In genomic region chr12:56198836-56199235, GRCh38 we compare ENCODE assay signal across 36 cellular contexts. TPM values are rescaled to one million over a fixed set of nuclear protein-coding genes. Genes with fewer than 3 reads are reported as not detected.
DNase-seq lines count a peak whose midpoint lies in the region; ATAC-seq, FAIRE-seq and TF ChIP-seq lines count a peak whose summit lies in the region.
"Had no signal": no experiment of that assay in that cellular context is flagged by ENCODE, and none has a peak within 500 bp of the region (broad histone marks: within the 10 kb centered on the region; RNA-seq: fewer than 3 reads in every experiment).

No MANE protein-coding gene starts in this region.

- H3K79me2 ChIP-seq in SK-N-SH (ENCODE audit: insufficient read depth) (no peaks in the 10 kb centered on the region), H1 (ENCODE audit: control insufficient read depth in 1 of 2, insufficient read depth in 2 of 2, low read length in 2 of 2) (no peaks in the 10 kb centered on the region)

- H2BK120ac ChIP-seq in H1 (replicated peaks; ENCODE audit: low read depth, low read length) = no peak overlapping the region

- H3K36me3 ChIP-seq in Caco-2 (ENCODE audit: control insufficient read depth, insufficient read depth, low read length) = no peaks in the 10 kb centered on the region
- H3K36me3 ChIP-seq in SK-N-SH (replicated peaks in 1 of 2; ENCODE audit: control insufficient read depth in 1 of 2, insufficient read depth in 2 of 2, low read length in 1 of 2) = no peaks in the 10 kb centered on the region
- H3K36me3 ChIP-seq in H1 (ENCODE audit: control insufficient read depth in 2 of 4, insufficient read depth in 4 of 4, low read length in 3 of 4) = no peaks in the 10 kb centered on the region
- H3K36me3 ChIP-seq: neural progenitor cell, pancreas, Peyer's patch, vagina, WERI-Rb-1 had no signal

- peaks cover 22% of the 10 kb centered on the region for H3K4me1 Mint-ChIP-seq in Caco-2 (ENCODE audit: low read depth, unreplicated experiment)
- peaks cover 0 to 12% (median 12%) of the 10 kb centered on the region in 3 donors for H3K4me1 Mint-ChIP-seq in naive B cell
- H3K4me1 Mint-ChIP-seq: neural progenitor cell had no signal

- WGBS in SK-N-SH (ENCODE audit: low lambda C conversion rate) = 32% methylated on average over 1 of the region's 1 CpG
- 88% methylated on average over 1 of the region's 1 CpG; no CpG with 5 or more reads in 1 of the 2 experiments for WGBS in H1 (ENCODE audit: extremely low coverage in 1 of 2, insufficient coverage in 1 of 2, insufficient read length in 1 of 2, insufficient replicate concordance in 2 of 2, low coverage in 1 of 2, low lambda C conversion rate in 2 of 2, missing lambda C conversion rate in 1 of 2), 2 experiments

- TF ChIP-seq EP300 in SK-N-SH (IDR thresholded peaks at IDR 0.05; ENCODE audit: borderline replicate concordance in 1 of 2, low read depth in 1 of 2, low read length in 1 of 2) (peak in 1 of 2 experiments; percentile 43; a peak in 1 of 4 replicates), H1 (IDR thresholded peaks at IDR 0.05; ENCODE audit: borderline replicate concordance in 1 of 2, low read depth in 2 of 2, low read length in 2 of 2) (no peak)

- H3K27ac Mint-ChIP-seq in Caco-2 (ENCODE audit: unreplicated experiment) (peak overlapping the region; percentile 3), naive B cell (peak overlapping the region in 5 of 6 donors; percentile 53 to 94 (median 84))
- H3K27ac Mint-ChIP-seq: activated CD4-positive, alpha-beta T cell treated with anti-CD3 and anti-CD28 coated beads, Interleukin-2, amount 10 ng/mL, durations not matched to agents 7 days and 5 days; memory B cell; neural progenitor cell; stimulated activated naive CD8-positive, alpha-beta T cell treated with anti-CD3 and anti-CD28 coated beads, Interleukin-15, Interleukin-2, amounts not matched to agents 100 ng/mL and 50 ng/mL, for 24 hours had no signal

- H2AFZ ChIP-seq in SK-N-SH (ENCODE audit: low read depth) (no peak overlapping the region), H1 (ENCODE audit: low read length) (no peak overlapping the region)
- H2AFZ ChIP-seq: neural progenitor cell had no signal

- H3K27me3 Mint-ChIP-seq in Caco-2 (ENCODE audit: insufficient read depth, unreplicated experiment) (no peaks in the 10 kb centered on the region), naive B cell (no peaks in the 10 kb centered on the region)
- H3K27me3 Mint-ChIP-seq: activated CD4-positive, alpha-beta T cell treated with anti-CD3 and anti-CD28 coated beads, Interleukin-2, amount 10 ng/mL, durations not matched to agents 7 days and 5 days; CD4-positive, alpha-beta memory T cell; central memory CD8-positive, alpha-beta T cell; memory B cell; stimulated activated naive CD8-positive, alpha-beta T cell treated with anti-CD3 and anti-CD28 coated beads, Interleukin-15, Interleukin-2, amounts not matched to agents 100 ng/mL and 50 ng/mL, for 24 hours had no signal

- H3K79me1 ChIP-seq in H1 (ENCODE audit: low read depth, low read length) = no peaks in the 10 kb centered on the region

- ATAC-seq in naive B cell (ENCODE audit: low read depth in 2 of 2) = no peak
- no peak for ATAC-seq in GM18519 (IDR thresholded peaks at IDR 0.05; ENCODE audit: low FRiP score, unreplicated experiment)
- ATAC-seq: A549; activated naive CD4-positive, alpha-beta T cell treated with anti-CD3 and anti-CD28 coated beads, Interleukin-2, amount 50 U/mL, for 72 hours; pancreas had no signal

- H3K36me3 Mint-ChIP-seq in Caco-2 (ENCODE audit: insufficient read depth, unreplicated experiment) (peaks cover 24% of the 10 kb centered on the region), naive B cell (peaks cover 0 to under 1% of the 10 kb centered on the region in 2 donors)
- H3K36me3 Mint-ChIP-seq: activated naive CD4-positive, alpha-beta T cell treated with anti-CD3 and anti-CD28 coated beads, Interleukin-2, amount 50 U/mL, for 72 hours; CD4-positive, alpha-beta memory T cell; memory B cell; neural progenitor cell had no signal

- H3K4me3 Mint-ChIP-seq in Caco-2 (ENCODE audit: unreplicated experiment) = no peak overlapping the region
- no peak overlapping the region for H3K4me3 Mint-ChIP-seq in naive B cell
- H3K4me3 Mint-ChIP-seq: activated CD4-positive, alpha-beta T cell treated with anti-CD3 and anti-CD28 coated beads, Interleukin-2, amount 10 ng/mL, durations not matched to agents 7 days and 5 days; CD4-positive, alpha-beta memory T cell; central memory CD8-positive, alpha-beta T cell; H9; memory B cell; neural progenitor cell; stimulated activated naive CD8-positive, alpha-beta T cell treated with anti-CD3 and anti-CD28 coated beads, Interleukin-15, Interleukin-2, amounts not matched to agents 100 ng/mL and 50 ng/mL, for 24 hours had no signal

- no peak overlapping the region for H3K4ac ChIP-seq in H1 (replicated peaks; ENCODE audit: insufficient read length, low read depth, low read length)

- CTCF ChIA-PET in Caco-2 (lab: Charles Lee) = no interaction called here
- CTCF ChIA-PET in SK-N-SH (lab: Yijun Ruan, JAX) = interaction anchor here (1.2 to 6.6 kb wide), 2 partner anchors 10 to 145 kb away, joined by 3 to 37 read pairs; partner anchors contain the start of gene SMARCC2
- CTCF ChIA-PET in H1 (lab: Charles Lee; ENCODE audit: partially characterized antibody) = interaction anchor here (0.8 to 12.3 kb wide), 12 partner anchors 7 to 934 kb away, joined by 3 to 111 read pairs (median 3); partner anchors contain the start of genes COQ10A, RNF41 and SMARCC2

- H3K9me3 Mint-ChIP-seq in Caco-2 (ENCODE audit: unreplicated experiment) = no peaks in the 10 kb centered on the region
- no peaks in the 10 kb centered on the region for H3K9me3 Mint-ChIP-seq in naive B cell
- H3K9me3 Mint-ChIP-seq: activated CD4-positive, alpha-beta T cell treated with anti-CD3 and anti-CD28 coated beads, Interleukin-2, amount 10 ng/mL, durations not matched to agents 7 days and 5 days; activated naive CD4-positive, alpha-beta T cell treated with anti-CD3 and anti-CD28 coated beads, Interleukin-2, amount 50 U/mL, for 72 hours; CD4-positive, alpha-beta memory T cell; central memory CD8-positive, alpha-beta T cell; H9; memory B cell; neural progenitor cell; stimulated activated naive CD8-positive, alpha-beta T cell treated with anti-CD3 and anti-CD28 coated beads, Interleukin-15, Interleukin-2, amounts not matched to agents 100 ng/mL and 50 ng/mL, for 24 hours had no signal

- no peak overlapping the region for H4K5ac ChIP-seq in H1 (ENCODE audit: insufficient read length, low read depth, low read length)

- H3K4me1 ChIP-seq in Caco-2 = peaks cover 8% of the 10 kb centered on the region
- peaks cover 0 to 14% of the 10 kb centered on the region in 2 experiments; a peak in 1 of 4 replicates for H3K4me1 ChIP-seq in SK-N-SH (ENCODE audit: control insufficient read depth in 1 of 2, insufficient read depth in 2 of 2, low read depth in 1 of 2, low read length in 1 of 2)
- no peaks in the 10 kb centered on the region for H3K4me1 ChIP-seq in H1 (replicated peaks in 1 of 4; ENCODE audit: control insufficient read depth in 3 of 4, insufficient read depth in 4 of 4, low read length in 3 of 4)
- H3K4me1 ChIP-seq: A549, neural progenitor cell, pancreas, testis, vagina had no signal

- no peaks in the 10 kb centered on the region for H3K23me2 ChIP-seq in H1 (ENCODE audit: low read depth, low read length)

- TF ChIP-seq POLR2A in H1 (IDR thresholded peaks at IDR 0.05; ENCODE audit: control extremely low read depth in 1 of 2, low read depth in 2 of 2, low read length in 2 of 2) = no peak

- H4K20me1 ChIP-seq in SK-N-SH (ENCODE audit: insufficient read depth) = no peaks in the 10 kb centered on the region
- no peaks in the 10 kb centered on the region for H4K20me1 ChIP-seq in H1 (replicated peaks in 1 of 2; ENCODE audit: control insufficient read depth in 1 of 2, insufficient read depth in 2 of 2, low read length in 2 of 2)

- TF ChIP-seq RAD21 in SK-N-SH (IDR thresholded peaks at IDR 0.05; ENCODE audit: low read length) = no peak
- TF ChIP-seq RAD21 in H1 (IDR thresholded peaks at IDR 0.05 in 1 of 2, conservative IDR thresholded peaks at IDR 0.05 in 1 of 2; ENCODE audit: low read depth in 2 of 2, low read length in 2 of 2) = no peak

- no peak overlapping the region for H3K56ac ChIP-seq in H1 (replicated peaks; ENCODE audit: insufficient read length, low read depth, low read length)

- DNase-seq in Caco-2 = no peak
- DNase-seq in SK-N-SH = no peak
- DNase-seq in H1 (ENCODE audit: low read depth in 1 of 2, low spot score in 2 of 2) = no peak
- DNase-seq in naive B cell = no peak
- DNase-seq in NK-92 (lab: John Stamatoyannopoulos, UW; ENCODE audit: unreplicated experiment) = no peak
- no peak for DNase-seq in HPDE6-E6E7 (ENCODE audit: extremely low spot score)
- DNase-seq in hepatic stellate cell (ENCODE audit: low spot score) = no peak
- DNase-seq: activated CD4-positive, alpha-beta T cell treated with anti-CD3 and anti-CD28 coated beads, Interleukin-2, amount 10 ng/mL, durations not matched to agents 7 days and 5 days; activated effector memory CD4-positive, alpha-beta T cell treated with Interleukin-2 at 50 U/mL for 16 hours; activated T-cell treated with anti-CD3 and anti-CD28 coated beads, Interleukin-2, amount 50 U/mL, for 1 hour; AML-193; CD4-positive, alpha-beta memory T cell; dorsolateral prefrontal cortex; H9; hypothalamus; Karpas-422; NCI-H1436 treated with DMSO at 0.1 percent for 48 hours; NCI-H2081 treated with DMSO at 0.1 percent for 48 hours; NCI-H345; pancreas; Peyer's patch; SHP77 treated with DMSO at 0.1 percent for 48 hours; testis; WERI-Rb-1 had no signal

- no peak overlapping the region for H2AK5ac ChIP-seq in H1 (ENCODE audit: low read depth, low read length)

- no peak overlapping the region for H3K14ac ChIP-seq in H1 (ENCODE audit: insufficient read length)

- no peaks in the 10 kb centered on the region for H3K9me2 ChIP-seq in SK-N-SH

- H2BK12ac ChIP-seq in H1 (ENCODE audit: low read depth, low read length) = no peak overlapping the region

- POLR2A ChIA-PET in Caco-2 (lab: Charles Lee) = no interaction called here
- POLR2A ChIA-PET in SK-N-SH (lab: Yijun Ruan, JAX) = interaction anchor here (0.7 kb wide), 1 partner anchor 100 kb away, joined by 3 read pairs; no protein-coding TSS in a partner anchor
- POLR2A ChIA-PET in H1 (lab: Charles Lee; ENCODE audit: partially characterized antibody) = interaction anchor here (0.7 to 17.4 kb wide), 11 partner anchors 9 to 757 kb away, joined by 3 to 203 read pairs (median 4); partner anchors contain the start of genes MYL6, RNF41, SMARCC2 and ZC3H10

- no peak overlapping the region for H2BK5ac ChIP-seq in H1 (ENCODE audit: low read depth, low read length)

- peaks cover 30% of the 10 kb centered on the region for H3F3A ChIP-seq in SK-N-SH (replicated peaks; ENCODE audit: insufficient read depth)

- no peak overlapping the region for H4K91ac ChIP-seq in H1 (replicated peaks; ENCODE audit: insufficient read length, low read length)

- no peak overlapping the region for H2BK20ac ChIP-seq in H1 (ENCODE audit: low read length)

- intact Hi-C loops in Caco-2 (cut with micrococcal nuclease; ENCODE audit: unreplicated experiment) = no loop called here

- no peak overlapping the region for H3K18ac ChIP-seq in H1 (ENCODE audit: extremely low read depth, low read length)

- H4K8ac ChIP-seq in H1 (ENCODE audit: extremely low read depth, insufficient read depth, low read length) = no peak overlapping the region

- no peak overlapping the region for H3K4me3 ChIP-seq in Caco-2 (ENCODE audit: low read depth, low read length)
- H3K4me3 ChIP-seq in SK-N-SH (ENCODE audit: low read depth in 2 of 2, low read length in 1 of 2) = no peak overlapping the region
- H3K4me3 ChIP-seq in H1 (ENCODE audit: extremely low read depth in 1 of 4, insufficient read depth in 2 of 4, low read depth in 3 of 4, low read length in 4 of 4) = no peak overlapping the region
- H3K4me3 ChIP-seq: A549, dorsolateral prefrontal cortex, neural progenitor cell, pancreas, Peyer's patch, smooth muscle cell, testis, vagina had no signal

- H3K23ac ChIP-seq in H1 (ENCODE audit: insufficient read length) = no peak overlapping the region

- peak overlapping the region in 1 of 2 experiments; percentile 29; a peak in 2 of 4 replicates for H3K27ac ChIP-seq in SK-N-SH (ENCODE audit: low read depth in 2 of 2, low read length in 1 of 2)
- no peak overlapping the region for H3K27ac ChIP-seq in H1 (ENCODE audit: low read depth, low read length)
- H3K27ac ChIP-seq: A549, dorsolateral prefrontal cortex, HL-60, neural progenitor cell, pancreas, Peyer's patch, testis, vagina, WERI-Rb-1 had no signal

- TF ChIP-seq CTCF in Caco-2 (IDR thresholded peaks at IDR 0.05; ENCODE audit: insufficient read depth in 1 of 2, low read depth in 1 of 2, low read length in 1 of 2, severe bottlenecking in 1 of 2, unreplicated experiment in 1 of 2) (no peak), SK-N-SH (IDR thresholded peaks at IDR 0.05) (no peak), H1 (IDR thresholded peaks at IDR 0.05; ENCODE audit: control extremely low read depth in 1 of 3, insufficient read depth in 1 of 3, low read depth in 1 of 3, low read length in 3 of 3) (no peak)

- H3K27me3 ChIP-seq in Caco-2 (replicated peaks; ENCODE audit: control insufficient read depth, insufficient read depth, low read length) (no peaks in the 10 kb centered on the region), SK-N-SH (ENCODE audit: insufficient read depth) (no peaks in the 10 kb centered on the region), H1 (replicated peaks in 1 of 4; ENCODE audit: control insufficient read depth in 3 of 4, extremely low read depth in 1 of 4, insufficient read depth in 3 of 4, low read length in 3 of 4) (no peaks in the 10 kb centered on the region)
- H3K27me3 ChIP-seq: dorsolateral prefrontal cortex, neural progenitor cell, pancreas, Peyer's patch, testis, vagina had no signal

- H3K4me2 ChIP-seq in SK-N-SH = no peak overlapping the region
- no peak overlapping the region for H3K4me2 ChIP-seq in H1 (ENCODE audit: insufficient read depth in 1 of 2, low read depth in 2 of 2, low read length in 2 of 2)
- H3K4me2 ChIP-seq: A549, neural progenitor cell, smooth muscle cell had no signal

- H3K9me3 ChIP-seq in Caco-2 (no peaks in the 10 kb centered on the region), SK-N-SH (no peaks in the 10 kb centered on the region), H1 (ENCODE audit: insufficient read depth in 2 of 2, low read depth in 1 of 2, low read length in 1 of 2) (no peaks in the 10 kb centered on the region)
- H3K9me3 ChIP-seq: A549, pancreas, Peyer's patch, testis, vagina had no signal

- H3K9ac ChIP-seq in SK-N-SH (no peak overlapping the region), H1 (replicated peaks in 1 of 4; ENCODE audit: extremely low read depth in 1 of 4, low read depth in 3 of 4, low read length in 3 of 4) (no peak overlapping the region)
- H3K9ac ChIP-seq: neural progenitor cell had no signal

- H2BK15ac ChIP-seq in H1 (ENCODE audit: low read length) = no peak overlapping the region

- BruUV-seq in Caco-2 (replicated peaks; lab: Mats Ljungman, UMichigan) = no TSS peak

- no peak for FAIRE-seq in H1 (lab: Jason Lieb, UNC)
- FAIRE-seq: A549, GM12892, pancreas had no signal

RNA-seq across cellular contexts. Expression of gene SMARCC2, which starts 9.6 kb away (rescaled TPM):
- 89.1 and 94.8 TPM in 2 replicates for total RNA-seq in Caco-2 (2022)
- 64.3 and 73.0 TPM in 2 replicates for polyA plus RNA-seq in SK-N-SH (2012; rRNA removed)
- polyA plus RNA-seq in SK-N-SH (2012; cell fraction: cytosol; rRNA removed) = 41.9 and 47.1 TPM in 2 replicates
- 145 and 203 TPM in 2 replicates for polyA plus RNA-seq in SK-N-SH (2012; cell fraction: nucleus; rRNA removed)
- 66.3 and 78.5 TPM in 2 replicates for total RNA-seq in H1 (2021; fragmentation: NEBNext Ultra II Directional; extraction: Animal tissue kit (Norgen Biotek cat#: 25700))
- polyA plus RNA-seq in H1 (2011; rRNA removed) = 33.9 and 40.5 TPM in 2 replicates
- 51.0 TPM for polyA plus RNA-seq in H1 (2011; cell fraction: cytosol; rRNA removed)
- 228 TPM for polyA plus RNA-seq in H1 (2011; cell fraction: nucleus; rRNA removed)
- 57.2 to 72.0 TPM (median 67.2 TPM) in 4 replicates for polyA plus RNA-seq in H1 (2012, experiment 1 of 2)
- polyA plus RNA-seq in H1 (2012, experiment 2 of 2) = 14.3 TPM
- polyA plus RNA-seq in H1 (2013, experiment 1 of 2) = 52.9 TPM
- 49.6 TPM for polyA plus RNA-seq in H1 (2013, experiment 2 of 2)
- 78.3 and 80.3 TPM in 2 replicates for polyA minus RNA-seq in H1 (2011; rRNA and poly(A)+ RNA removed)
- polyA minus RNA-seq in H1 (2011; cell fraction: cytosol; rRNA and poly(A)+ RNA removed) = 28.9 TPM
- 139 TPM for polyA minus RNA-seq in H1 (2011; cell fraction: nucleus; rRNA and poly(A)+ RNA removed)
- polyA plus RNA-seq in naive B cell (ENCODE audit: low read depth in 6 of 6) = 100 to 1,000 TPM in 1 of 6 donors, 10 to 100 TPM in 5; 33.3 to 112 (median 64.8) TPM

RNA-seq across cellular contexts. Expression of gene RNF41, which starts 22.9 kb away (rescaled TPM):
- 48.0 and 53.4 TPM in 2 replicates for total RNA-seq in Caco-2 (2022)
- 127 and 147 TPM in 2 replicates for polyA plus RNA-seq in SK-N-SH (2012; rRNA removed)
- polyA plus RNA-seq in SK-N-SH (2012; cell fraction: cytosol; rRNA removed) = 76.4 and 113 TPM in 2 replicates
- polyA plus RNA-seq in SK-N-SH (2012; cell fraction: nucleus; rRNA removed) = 99.8 and 124 TPM in 2 replicates
- 55.0 and 55.5 TPM in 2 replicates for total RNA-seq in H1 (2021; fragmentation: NEBNext Ultra II Directional; extraction: Animal tissue kit (Norgen Biotek cat#: 25700))
- 98.6 and 127 TPM in 2 replicates for polyA plus RNA-seq in H1 (2011; rRNA removed)
- polyA plus RNA-seq in H1 (2011; cell fraction: cytosol; rRNA removed) = 95.6 TPM
- 124 TPM for polyA plus RNA-seq in H1 (2011; cell fraction: nucleus; rRNA removed)
- 48.0 to 59.3 TPM (median 52.6 TPM) in 4 replicates for polyA plus RNA-seq in H1 (2012, experiment 1 of 2)
- 50.1 TPM for polyA plus RNA-seq in H1 (2012, experiment 2 of 2)
- 36.2 TPM for polyA plus RNA-seq in H1 (2013, experiment 1 of 2)
- 36.3 TPM for polyA plus RNA-seq in H1 (2013, experiment 2 of 2)
- 296 and 367 TPM in 2 replicates for polyA minus RNA-seq in H1 (2011; rRNA and poly(A)+ RNA removed)
- 92.4 TPM for polyA minus RNA-seq in H1 (2011; cell fraction: cytosol; rRNA and poly(A)+ RNA removed)
- polyA minus RNA-seq in H1 (2011; cell fraction: nucleus; rRNA and poly(A)+ RNA removed) = 94.9 TPM
- polyA plus RNA-seq in naive B cell (ENCODE audit: low read depth in 6 of 6) = 100 to 1,000 TPM in 5 of 6 donors, 10 to 100 TPM in 1; 95.2 to 136 (median 109) TPM

RNA-seq across cellular contexts. Expression of gene NABP2, which starts 25.3 kb away (rescaled TPM):
- 32.1 and 37.7 TPM in 2 replicates for total RNA-seq in Caco-2 (2022)
- polyA plus RNA-seq in SK-N-SH (2012; rRNA removed) = 49.3 and 52.3 TPM in 2 replicates
- 52.7 and 53.6 TPM in 2 replicates for polyA plus RNA-seq in SK-N-SH (2012; cell fraction: cytosol; rRNA removed)
- polyA plus RNA-seq in SK-N-SH (2012; cell fraction: nucleus; rRNA removed) = 12.7 and 13.1 TPM in 2 replicates
- 56.1 and 58.1 TPM in 2 replicates for total RNA-seq in H1 (2021; fragmentation: NEBNext Ultra II Directional; extraction: Animal tissue kit (Norgen Biotek cat#: 25700))
- polyA plus RNA-seq in H1 (2011; rRNA removed) = 59.8 and 67.5 TPM in 2 replicates
- 71.4 TPM for polyA plus RNA-seq in H1 (2011; cell fraction: cytosol; rRNA removed)
- 29.7 TPM for polyA plus RNA-seq in H1 (2011; cell fraction: nucleus; rRNA removed)
- 58.0 to 64.0 TPM (median 61.5 TPM) in 4 replicates for polyA plus RNA-seq in H1 (2012, experiment 1 of 2)
- polyA plus RNA-seq in H1 (2012, experiment 2 of 2) = 60.6 TPM
- polyA plus RNA-seq in H1 (2013, experiment 1 of 2) = 31.7 TPM
- 32.1 TPM for polyA plus RNA-seq in H1 (2013, experiment 2 of 2)
- polyA minus RNA-seq in H1 (2011; rRNA and poly(A)+ RNA removed) = 34.2 and 41.0 TPM in 2 replicates
- 17.3 TPM for polyA minus RNA-seq in H1 (2011; cell fraction: cytosol; rRNA and poly(A)+ RNA removed)
- polyA minus RNA-seq in H1 (2011; cell fraction: nucleus; rRNA and poly(A)+ RNA removed) = 9.0 TPM
- polyA plus RNA-seq in naive B cell (ENCODE audit: low read depth in 6 of 6) = 1 to 10 TPM in 5 of 6 donors, under 1 TPM in 1; 0.73 to 5.7 (median 3.9) TPM

RNA-seq across cellular contexts. Expression of gene SLC39A5, which starts 31.0 kb away (rescaled TPM):
- 83.1 and 110 TPM in 2 replicates for total RNA-seq in Caco-2 (2022)
- polyA plus RNA-seq in SK-N-SH (2012; rRNA removed) (0.12 TPM in 1 of 2 replicates, not detected in the other), H1 (2011; rRNA removed) (0.27 and 0.75 TPM in 2 replicates), naive B cell (ENCODE audit: low read depth in 6 of 6) (not detected)
- not detected in 2 replicates for polyA plus RNA-seq in SK-N-SH (2012; cell fraction: cytosol; rRNA removed)
- 0.59 and 0.77 TPM in 2 replicates for polyA plus RNA-seq in SK-N-SH (2012; cell fraction: nucleus; rRNA removed)
- total RNA-seq in H1 (2021; fragmentation: NEBNext Ultra II Directional; extraction: Animal tissue kit (Norgen Biotek cat#: 25700)) = 0.25 TPM in 1 of 2 replicates, not detected in the other
- polyA plus RNA-seq in H1 (2011; cell fraction: cytosol; rRNA removed) = 0.48 TPM
- polyA plus RNA-seq in H1 (2011; cell fraction: nucleus; rRNA removed) = 2.7 TPM
- polyA plus RNA-seq in H1 (2012, experiment 1 of 2) = 0.27 to 0.88 TPM (median 0.51 TPM) in 3 of 4 replicates, not detected in the other
- 0.24 TPM for polyA plus RNA-seq in H1 (2012, experiment 2 of 2)
- 0.04 TPM for polyA plus RNA-seq in H1 (2013, experiment 1 of 2)
- polyA plus RNA-seq in H1 (2013, experiment 2 of 2) = 0.09 TPM
- 0.47 TPM in 1 of 2 replicates, not detected in the other for polyA minus RNA-seq in H1 (2011; rRNA and poly(A)+ RNA removed)
- not detected for polyA minus RNA-seq in H1 (2011; cell fraction: cytosol; rRNA and poly(A)+ RNA removed)
- polyA minus RNA-seq in H1 (2011; cell fraction: nucleus; rRNA and poly(A)+ RNA removed) = not detected
- total RNA-seq: fibroblast of lung, H9, vagina had no signal
- polyA plus RNA-seq: CD4-positive, alpha-beta memory T cell; fibroblast of lung; smooth muscle cell had no signal

RNA-seq across cellular contexts. Expression of gene MYL6, which starts 40.7 kb away (rescaled TPM):
- 960 and 1,174 TPM in 2 replicates for total RNA-seq in Caco-2 (2022)
- polyA plus RNA-seq in SK-N-SH (2012; rRNA removed) = 4,697 and 4,711 TPM in 2 replicates
- 5,071 and 5,786 TPM in 2 replicates for polyA plus RNA-seq in SK-N-SH (2012; cell fraction: cytosol; rRNA removed)
- 2,747 and 3,220 TPM in 2 replicates for polyA plus RNA-seq in SK-N-SH (2012; cell fraction: nucleus; rRNA removed)
- total RNA-seq in H1 (2021; fragmentation: NEBNext Ultra II Directional; extraction: Animal tissue kit (Norgen Biotek cat#: 25700)) = 1,130 and 1,137 TPM in 2 replicates
- polyA plus RNA-seq in H1 (2011; rRNA removed) = 1,664 and 2,279 TPM in 2 replicates
- 2,537 TPM for polyA plus RNA-seq in H1 (2011; cell fraction: cytosol; rRNA removed)
- polyA plus RNA-seq in H1 (2011; cell fraction: nucleus; rRNA removed) = 757 TPM
- polyA plus RNA-seq in H1 (2012, experiment 1 of 2) = 1,613 to 1,753 TPM (median 1,678 TPM) in 4 replicates
- 2,029 TPM for polyA plus RNA-seq in H1 (2012, experiment 2 of 2)
- 1,115 TPM for polyA plus RNA-seq in H1 (2013, experiment 1 of 2)
- polyA plus RNA-seq in H1 (2013, experiment 2 of 2) = 1,167 TPM
- 392 and 510 TPM in 2 replicates for polyA minus RNA-seq in H1 (2011; rRNA and poly(A)+ RNA removed)
- 263 TPM for polyA minus RNA-seq in H1 (2011; cell fraction: cytosol; rRNA and poly(A)+ RNA removed)
- 608 TPM for polyA minus RNA-seq in H1 (2011; cell fraction: nucleus; rRNA and poly(A)+ RNA removed)
- polyA plus RNA-seq in naive B cell (ENCODE audit: low read depth in 6 of 6) = 1,000 to 10,000 TPM; 1,680 to 2,679 (median 1,914) TPM
